ENCODE assay signal across 24 cellular contexts in genomic region chr2:189465076-189465475, GRCh38. TPM values are rescaled to one million over a fixed set of nuclear protein-coding genes. Genes with fewer than 3 reads are reported as not detected.
DNase-seq lines count a peak whose midpoint lies in the region; ATAC-seq and TF ChIP-seq lines count a peak whose summit lies in the region.
"Had no signal": no experiment of that assay in that cellular context is flagged by ENCODE, and none has a peak within 500 bp of the region (broad histone marks: within the 10 kb centered on the region; RNA-seq: fewer than 3 reads in every experiment).

No MANE protein-coding gene starts in this region.

- no peak overlapping the region for H3K27ac ChIP-seq in OCI-LY3 (ENCODE audit: low read length)
- peak overlapping the region; percentile 57 to 67 for H3K27ac ChIP-seq in thoracic aorta
- H3K27ac ChIP-seq: breast epithelium, prostate gland, SJCRH30 had no signal

- no peak overlapping the region for H3K27ac Mint-ChIP-seq in activated CD4-positive, alpha-beta memory T cell treated with anti-CD3 and anti-CD28 coated beads, Interleukin-2, amount 10 ng/mL, durations not matched to agents 7 days and 5 days
- H3K27ac Mint-ChIP-seq: activated CD8-positive, alpha-beta T cell treated with anti-CD3 and anti-CD28 coated beads for 36 hours had no signal

- H3K36me3 Mint-ChIP-seq in activated CD4-positive, alpha-beta memory T cell treated with anti-CD3 and anti-CD28 coated beads, Interleukin-2, amount 10 ng/mL, durations not matched to agents 7 days and 5 days (ENCODE audit: low read depth) = peaks cover 65% of the 10 kb centered on the region

- H3K79me2 ChIP-seq in OCI-LY3 (ENCODE audit: low read length) = no peaks in the 10 kb centered on the region

- peaks cover 85% of the 10 kb centered on the region for H3K36me3 ChIP-seq in OCI-LY3 (replicated peaks; ENCODE audit: low read depth, low read length)
- H3K36me3 ChIP-seq in thoracic aorta = peaks cover 22% of the 10 kb centered on the region
- H3K36me3 ChIP-seq: prostate gland had no signal

- ATAC-seq in GM19395 (IDR thresholded peaks at IDR 0.05; ENCODE audit: unreplicated experiment) (peak; percentile 42), HG02610 (IDR thresholded peaks at IDR 0.05; ENCODE audit: unreplicated experiment) (peak; percentile 49), thoracic aorta (ENCODE audit: insufficient number of reproducible peaks, low FRiP score, low read depth) (no peak)
- ATAC-seq: activated CD4-positive, CD25-positive, alpha-beta regulatory T cell treated with anti-CD3 and anti-CD28 coated beads, Interleukin-2, amount 50 U/mL, for 24 hours; activated CD8-positive, alpha-beta T cell treated with anti-CD3 and anti-CD28 coated beads for 36 hours; left cardiac atrium; stimulated activated naive CD8-positive, alpha-beta T cell treated with anti-CD3 and anti-CD28 coated beads, Interleukin-15, amount 100 ng/mL, for 72 hours had no signal

- TF ChIP-seq CTCF in OCI-LY3 (IDR thresholded peaks at IDR 0.05; ENCODE audit: low read depth, low read length) (no peak), thoracic aorta (IDR thresholded peaks at IDR 0.05) (no peak)

- H3K4me3 Mint-ChIP-seq in activated CD4-positive, alpha-beta memory T cell treated with anti-CD3 and anti-CD28 coated beads, Interleukin-2, amount 10 ng/mL, durations not matched to agents 7 days and 5 days = no peak overlapping the region
- H3K4me3 Mint-ChIP-seq: activated CD8-positive, alpha-beta T cell treated with anti-CD3 and anti-CD28 coated beads for 36 hours; CD4-positive, CD25-positive, alpha-beta regulatory T cell; stimulated activated naive CD8-positive, alpha-beta T cell treated with anti-CD3 and anti-CD28 coated beads, Interleukin-15, amount 100 ng/mL, for 72 hours had no signal

- DNase-seq in thoracic aorta (ENCODE audit: low spot score) (no peak), NCI-H1417 (lab: John Stamatoyannopoulos, UW) (no peak), anterior cingulate cortex (lab: John Stamatoyannopoulos, UW) (no peak)
- DNase-seq in activated CD4-positive, alpha-beta memory T cell treated with anti-CD3 and anti-CD28 coated beads, Interleukin-2, amount 10 ng/mL, durations not matched to agents 7 days and 5 days = no peak
- DNase-seq: activated CD8-positive, alpha-beta T cell treated with anti-CD3 and anti-CD28 coated beads for 36 hours; CD4-positive, CD25-positive, alpha-beta regulatory T cell; effector memory CD4-positive, alpha-beta T cell; foreskin fibroblast; KBM-7; left cardiac atrium; mammary epithelial cell; NCI-H146; NCI-H524; SJCRH30; stimulated activated CD4-positive, alpha-beta T cell treated with anti-CD3 and anti-CD28 coated beads, Interleukin-15, amount 100 ng/mL, for 24 hours; stimulated activated naive CD8-positive, alpha-beta T cell treated with anti-CD3 and anti-CD28 coated beads, Interleukin-15, amount 100 ng/mL, for 72 hours; T-helper 1 cell; tibial artery had no signal

- no peak overlapping the region for H2AFZ ChIP-seq in OCI-LY3 (ENCODE audit: low read depth, low read length)

- H3K4me3 ChIP-seq in OCI-LY3 (ENCODE audit: low read length) (no peak overlapping the region), thoracic aorta (no peak overlapping the region)
- H3K4me3 ChIP-seq: breast epithelium, prostate gland, SJCRH30, tibial artery had no signal

- H3K9me3 ChIP-seq in OCI-LY3 (ENCODE audit: insufficient read depth, low read length) = no peaks in the 10 kb centered on the region
- no peaks in the 10 kb centered on the region for H3K9me3 ChIP-seq in thoracic aorta
- H3K9me3 ChIP-seq: breast epithelium, prostate gland, SJCRH30, tibial artery had no signal

- H3K9me3 Mint-ChIP-seq in activated CD4-positive, alpha-beta memory T cell treated with anti-CD3 and anti-CD28 coated beads, Interleukin-2, amount 10 ng/mL, durations not matched to agents 7 days and 5 days = no peaks in the 10 kb centered on the region
- H3K9me3 Mint-ChIP-seq: activated CD8-positive, alpha-beta T cell treated with anti-CD3 and anti-CD28 coated beads for 36 hours; CD4-positive, CD25-positive, alpha-beta regulatory T cell; stimulated activated naive CD8-positive, alpha-beta T cell treated with anti-CD3 and anti-CD28 coated beads, Interleukin-15, amount 100 ng/mL, for 72 hours had no signal

- no peaks in the 10 kb centered on the region for H3K27me3 Mint-ChIP-seq in activated CD4-positive, alpha-beta memory T cell treated with anti-CD3 and anti-CD28 coated beads, Interleukin-2, amount 10 ng/mL, durations not matched to agents 7 days and 5 days
- H3K27me3 Mint-ChIP-seq: activated CD8-positive, alpha-beta T cell treated with anti-CD3 and anti-CD28 coated beads for 36 hours; CD4-positive, CD25-positive, alpha-beta regulatory T cell; stimulated activated naive CD8-positive, alpha-beta T cell treated with anti-CD3 and anti-CD28 coated beads, Interleukin-15, amount 100 ng/mL, for 72 hours had no signal

- POLR2A ChIA-PET in activated CD4-positive, alpha-beta memory T cell treated with anti-CD3 and anti-CD28 coated beads, Interleukin-2, amount 10 ng/mL, durations not matched to agents 7 days and 5 days (lab: Charles Lee) = interaction anchor here (1.7 kb wide), 1 partner anchor 194 kb away, joined by 4 read pairs; no protein-coding TSS in a partner anchor

- H3K27me3 ChIP-seq in OCI-LY3 (ENCODE audit: low read depth, low read length) (no peaks in the 10 kb centered on the region), thoracic aorta (replicated peaks; ENCODE audit: insufficient read depth) (no peaks in the 10 kb centered on the region)
- H3K27me3 ChIP-seq: breast epithelium, SJCRH30, tibial artery had no signal

- peak overlapping the region; percentile 16; the same call in 1 of the 2 replicates for H3K4me2 ChIP-seq in OCI-LY3 (ENCODE audit: low read length)

- CTCF ChIA-PET in activated CD4-positive, alpha-beta memory T cell treated with anti-CD3 and anti-CD28 coated beads, Interleukin-2, amount 10 ng/mL, durations not matched to agents 7 days and 5 days (lab: Charles Lee) = interaction anchor here (1.3 kb wide), 1 partner anchor 19 kb away, joined by 3 read pairs; no protein-coding TSS in a partner anchor

- no peak overlapping the region for H3K9ac ChIP-seq in OCI-LY3 (ENCODE audit: low read length)

- H3K4me1 Mint-ChIP-seq in activated CD4-positive, alpha-beta memory T cell treated with anti-CD3 and anti-CD28 coated beads, Interleukin-2, amount 10 ng/mL, durations not matched to agents 7 days and 5 days = no peaks in the 10 kb centered on the region

- H4K20me1 ChIP-seq in OCI-LY3 (ENCODE audit: insufficient read depth, low read length) = peaks cover 43% of the 10 kb centered on the region

- peaks cover 33% of the 10 kb centered on the region for H3K4me1 ChIP-seq in OCI-LY3 (ENCODE audit: low read length)
- H3K4me1 ChIP-seq in thoracic aorta (ENCODE audit: control insufficient read depth in 1 of 2, low read depth in 2 of 2) = peaks cover 2 to 27% of the 10 kb centered on the region in 2 donors
- H3K4me1 ChIP-seq: breast epithelium, prostate gland, SJCRH30 had no signal

RNA-seq across cellular contexts. Expression of gene WDR75, which starts 23.8 kb away (rescaled TPM):
- 10 to 100 TPM; 34.8 to 58.7 TPM for total RNA-seq in thoracic aorta
- 10 to 100 TPM; 31.4 to 34.0 TPM for total RNA-seq in activated CD4-positive, alpha-beta memory T cell treated with anti-CD3 and anti-CD28 coated beads, Interleukin-2, amount 10 ng/mL, durations not matched to agents 7 days and 5 days
